In the genomic region with DNA sequence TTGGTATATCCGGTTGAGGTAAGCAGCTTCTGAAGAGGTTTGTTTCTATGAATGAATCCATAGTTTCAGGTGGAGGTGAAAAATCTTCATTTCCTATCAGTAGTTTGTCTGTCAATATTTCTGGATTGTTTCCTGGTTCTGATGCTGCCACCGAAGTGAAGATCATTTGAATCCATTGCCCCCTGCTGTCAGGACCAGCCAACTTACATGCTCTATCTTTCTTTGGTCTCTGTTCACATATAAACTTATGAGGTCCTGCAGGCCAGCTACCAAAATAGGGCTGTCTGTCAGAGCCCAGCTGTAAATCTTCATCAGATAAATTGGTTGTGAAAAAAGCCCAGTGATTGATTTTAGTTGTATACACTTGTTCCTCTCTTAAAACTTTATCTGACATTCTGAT, we compare ENCODE assay signal across 9 cellular contexts. TPM values are rescaled to one million over a fixed set of nuclear protein-coding genes. Genes with fewer than 3 reads are reported as not detected.
DNase-seq lines count a peak whose midpoint lies in the region; ATAC-seq, FAIRE-seq and TF ChIP-seq lines count a peak whose summit lies in the region.
"Had no signal": no experiment of that assay in that cellular context is flagged by ENCODE, and none has a peak within 500 bp of the region (broad histone marks: within the 10 kb centered on the region; RNA-seq: fewer than 3 reads in every experiment).

No MANE protein-coding gene starts in this region.

- H3K27ac ChIP-seq in RWPE1: no peak overlapping the region

- POLR2A ChIA-PET in RWPE1 (lab: Yijun Ruan, JAX; ENCODE audit: low non-redundant PET): no interaction called here

- H3K4me1 Mint-ChIP-seq in CD14-positive monocyte: peaks cover 44% of the 10 kb centered on the region

- DNase-seq in CD14-positive monocyte (ENCODE audit: low spot score) (no peak), GM18507 (ENCODE audit: extremely low spot score, insufficient read length, low read depth) (no peak), T-helper 1 cell (peak in 3 of 5 donors; percentile 5 to 48 (median 29)), fibroblast of the conjunctiva (ENCODE audit: low read depth) (peak; percentile 10), RWPE1 (ENCODE audit: low spot score) (no peak), lower leg skin (ENCODE audit: low spot score in 2 of 2) (no peak), GM03348 (ENCODE audit: low spot score) (no peak)

- H3K9me3 Mint-ChIP-seq in CD14-positive monocyte: no peaks in the 10 kb centered on the region

- H3K4me3 ChIP-seq in lower leg skin (ENCODE audit: low read depth, poor library complexity, severe bottlenecking): no peak overlapping the region

- H3K27ac Mint-ChIP-seq in CD14-positive monocyte: peak overlapping the region in 4 of 7 donors; percentile 10 to 87 (median 58)

- FAIRE-seq in GM18507 (lab: Jason Lieb, UNC): peak; percentile 90
- FAIRE-seq: endometrium had no signal

- TF ChIP-seq CTCF in CD14-positive monocyte (IDR thresholded peaks at IDR 0.05) (peak; percentile 60), RWPE1 (conservative IDR thresholded peaks at IDR 0.05; ENCODE audit: low read depth) (no peak), lower leg skin (IDR thresholded peaks at IDR 0.05) (no peak)

- H3K27me3 Mint-ChIP-seq in CD14-positive monocyte (ENCODE audit: low read depth in 3 of 3): peaks cover 0 to 1% (median 0%) of the 10 kb centered on the region in 3 donors

- H3K4me3 Mint-ChIP-seq in CD14-positive monocyte: no peak overlapping the region

- 46 to 55% methylated on average over 2 of the region's 2 CpGs for WGBS in lower leg skin, 2 donors

- no peak for TF ChIP-seq POLR2A in lower leg skin (IDR thresholded peaks at IDR 0.05)

- intact Hi-C loops in CD14-positive monocyte (cut with micrococcal nuclease) (no loop called here), lower leg skin (cut with DNase I; ENCODE audit: low total_unique reads) (no loop called here)

- CTCF ChIA-PET in RWPE1 (lab: Yijun Ruan, JAX): interaction anchor here (0.6 to 0.7 kb wide), 2 partner anchors 59 to 78 kb away, joined by 3 read pairs; no protein-coding TSS in a partner anchor

- H3K36me3 Mint-ChIP-seq in CD14-positive monocyte: peaks cover 0 to 5% of the 10 kb centered on the region in 2 donors

- peak; percentile 57 for ATAC-seq in HG03196 (IDR thresholded peaks at IDR 0.05; ENCODE audit: unreplicated experiment)

RNA-seq across cellular contexts. Expression of a gene that starts 15.2 kb away (rescaled TPM):
- 10 to 100 TPM; 81.5 to 82.5 TPM for polyA plus RNA-seq in CD14-positive monocyte
- 10 to 100 TPM; 29.8 to 66.0 (median 46.3) TPM for total RNA-seq in lower leg skin

Comparison
In these comparisons a context has a peak if more than half of its experiments do, and no peak if none do; other contexts are left out.
1. DNase-seq: peak in T-helper 1 cell (3 of 5) and fibroblast of the conjunctiva (single experiment); none in CD14-positive monocyte (single experiment), GM18507 (single experiment), RWPE1 (single experiment), lower leg skin (0 of 2) and GM03348 (single experiment).